In the genomic region with DNA sequence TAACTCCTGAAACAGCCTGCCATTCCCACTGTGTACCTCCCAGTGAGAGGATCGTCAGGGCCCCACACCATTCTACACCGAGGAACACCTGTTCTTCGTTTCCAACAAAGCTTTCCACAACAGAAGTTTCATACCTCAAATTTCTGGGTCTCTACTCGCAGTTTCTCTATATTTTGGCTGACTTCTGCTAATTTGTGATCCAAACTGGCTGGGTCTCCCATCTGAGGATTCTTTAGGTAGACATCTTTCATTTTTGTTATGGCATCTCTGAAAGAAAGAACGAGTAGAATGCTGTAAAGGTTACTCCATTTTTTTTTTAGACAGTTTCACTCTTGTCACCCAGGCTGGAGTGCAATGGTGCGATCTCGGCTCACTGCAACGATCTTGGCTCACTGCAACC, we compare ENCODE assay signal across 17 cellular contexts.
A peak's percentile ranks its signal among the peaks of the same experiment; 100 is the strongest.
DNase-seq lines count a peak whose midpoint lies in the region; ATAC-seq, FAIRE-seq and TF ChIP-seq lines count a peak whose summit lies in the region.
"Had no signal": no experiment of that assay in that cellular context is flagged by ENCODE, and none has a peak within 500 bp of the region (broad histone marks: within the 10 kb centered on the region; RNA-seq: fewer than 3 reads in every experiment).

No MANE protein-coding gene starts in this region.

- H3K4me1 ChIP-seq in A673 (ENCODE audit: insufficient read depth, low read length, poor library complexity, severe bottlenecking), result peaks cover 8% of the 10 kb centered on the region

- no peaks in the 10 kb centered on the region for H3K9me3 Mint-ChIP-seq in CD4-positive, alpha-beta T cell
- H3K9me3 Mint-ChIP-seq in activated B cell treated with CpG ODN at 0.5 μM for 24 hours (no peaks in the 10 kb centered on the region), immature natural killer cell (no peaks in the 10 kb centered on the region)

- H3K27ac ChIP-seq in A673 (ENCODE audit: low read depth, low read length, poor library complexity, severe bottlenecking), result peak overlapping the region; percentile 49
- H3K27ac ChIP-seq in CD4-positive, alpha-beta T cell (ENCODE audit: low read depth, low read length), result peak overlapping the region; percentile 41
- H3K27ac ChIP-seq: thyroid gland had no signal

- peaks cover 90% of the 10 kb centered on the region for H3K36me3 ChIP-seq in A673 (ENCODE audit: insufficient read depth, low read length, poor library complexity, severe bottlenecking)

- no peak for FAIRE-seq in RCC 7860 (lab: Jason Lieb, UNC)

- peak overlapping the region; percentile 84 for H3K27ac Mint-ChIP-seq in CD4-positive, alpha-beta T cell
- H3K27ac Mint-ChIP-seq in activated B cell treated with CpG ODN at 0.5 μM for 24 hours (peak overlapping the region; percentile 22), immature natural killer cell (peak overlapping the region in 4 of 6 donors; percentile 49 to 64 (median 62))

- CTCF ChIA-PET in A673 (lab: Charles Lee), result no interaction called here
- CTCF ChIA-PET in CD4-positive, alpha-beta T cell (lab: Charles Lee), result interaction anchor here (0.6 to 7.5 kb wide), 2 partner anchors 9 to 17 kb away, joined by 4 to 19 read pairs; no protein-coding TSS in a partner anchor
- CTCF ChIA-PET in activated B cell treated with CpG ODN at 0.5 μM for 24 hours (lab: Charles Lee), result no interaction called here

- intact Hi-C loops in A673 (cut with micrococcal nuclease; ENCODE audit: unreplicated experiment), result loop anchor here (5.0 kb wide), 1 partner anchor 65 kb away; no protein-coding TSS in a partner anchor
- intact Hi-C loops in CD4-positive, alpha-beta T cell (cut with DNase I, micrococcal nuclease), result no loop called here
- intact Hi-C loops in activated B cell treated with CpG ODN at 0.5 μM for 24 hours (cut with micrococcal nuclease), result loop anchor here (5.0 kb wide), 1 partner anchor 335 kb away; no protein-coding TSS in a partner anchor

- no peak for ATAC-seq in CD4-positive, alpha-beta T cell (ENCODE audit: poor library complexity)
- ATAC-seq in activated B cell treated with CpG ODN at 0.5 μM for 24 hours (ENCODE audit: low read depth) (no peak), HG02588 (IDR thresholded peaks at IDR 0.05; ENCODE audit: unreplicated experiment) (no peak)
- ATAC-seq: mucosa of descending colon had no signal

- no peak for TF ChIP-seq CTCF in A673 (conservative IDR thresholded peaks at IDR 0.05; ENCODE audit: low read depth, low read length)
- TF ChIP-seq CTCF in CD4-positive, alpha-beta T cell (IDR thresholded peaks at IDR 0.05), result no peak
- TF ChIP-seq CTCF in activated B cell treated with CpG ODN at 0.5 μM for 24 hours (IDR thresholded peaks at IDR 0.05), result no peak

- no peaks in the 10 kb centered on the region for H3K9me3 ChIP-seq in A673 (ENCODE audit: low read depth, low read length, poor library complexity, severe bottlenecking)
- H3K9me3 ChIP-seq in CD4-positive, alpha-beta T cell (ENCODE audit: control insufficient read depth, low read length), result no peaks in the 10 kb centered on the region
- H3K9me3 ChIP-seq: mucosa of descending colon, thyroid gland had no signal

- no peak overlapping the region for H3K4me3 Mint-ChIP-seq in CD4-positive, alpha-beta T cell
- H3K4me3 Mint-ChIP-seq in activated B cell treated with CpG ODN at 0.5 μM for 24 hours, result no peak overlapping the region
- no peak overlapping the region for H3K4me3 Mint-ChIP-seq in immature natural killer cell

- no TSS peak for BruUV-seq in A673 (replicated peaks; lab: Mats Ljungman, UMichigan)

- H3K4me3 ChIP-seq in A673 (ENCODE audit: low read depth, low read length, poor library complexity, severe bottlenecking), result no peak overlapping the region
- H3K4me3 ChIP-seq: mucosa of descending colon, thyroid gland had no signal

- no peaks in the 10 kb centered on the region for H3K27me3 ChIP-seq in A673 (replicated peaks; ENCODE audit: insufficient read depth, low read depth, low read length, poor library complexity)
- H3K27me3 ChIP-seq in CD4-positive, alpha-beta T cell (ENCODE audit: control insufficient read depth, insufficient read depth, low read length), result no peaks in the 10 kb centered on the region
- H3K27me3 ChIP-seq: thyroid gland had no signal

- DNase-seq in A673 (ENCODE audit: low spot score) (no peak), activated B cell treated with CpG ODN at 0.5 μM for 24 hours (no peak), immature natural killer cell (no peak), HPDE6-E6E7 (ENCODE audit: extremely low spot score) (no peak), RCC 7860 (ENCODE audit: low spot score) (no peak)
- DNase-seq in CD4-positive, alpha-beta T cell, result no peak
- DNase-seq: aorta; Calu3; cerebellar nuclear complex; effector CD8-positive, alpha-beta T cell; mucosa of descending colon; NCI-H2171; NCI-H526; Right ventricle myocardium superior; stimulated activated CD4-positive, alpha-beta T cell treated with anti-CD3 and anti-CD28 coated beads, Interleukin-12 subunit alpha, Interleukin-12 subunit beta, amount 100 ng/mL, for 4 hours; thyroid gland had no signal

- no peaks in the 10 kb centered on the region for H3K27me3 Mint-ChIP-seq in CD4-positive, alpha-beta T cell
- no peaks in the 10 kb centered on the region for H3K27me3 Mint-ChIP-seq in activated B cell treated with CpG ODN at 0.5 μM for 24 hours
- peaks cover 1 to 11% (median 8%) of the 10 kb centered on the region in 3 donors for H3K27me3 Mint-ChIP-seq in immature natural killer cell (ENCODE audit: low read depth in 3 of 3)

- H3K36me3 Mint-ChIP-seq in CD4-positive, alpha-beta T cell (ENCODE audit: low read depth), result peaks cover 99% of the 10 kb centered on the region
- H3K36me3 Mint-ChIP-seq in activated B cell treated with CpG ODN at 0.5 μM for 24 hours (ENCODE audit: low read depth), result peaks cover 92% of the 10 kb centered on the region
- peaks cover 30 to 61% (median 32%) of the 10 kb centered on the region in 3 donors for H3K36me3 Mint-ChIP-seq in immature natural killer cell

- H3K4me1 Mint-ChIP-seq in CD4-positive, alpha-beta T cell (ENCODE audit: low read depth), result peaks cover 50% of the 10 kb centered on the region
- H3K4me1 Mint-ChIP-seq in activated B cell treated with CpG ODN at 0.5 μM for 24 hours (peaks cover 52% of the 10 kb centered on the region), immature natural killer cell (peaks cover 4 to 19% of the 10 kb centered on the region in 2 donors)

- POLR2A ChIA-PET in A673 (lab: Charles Lee; ENCODE audit: low non-redundant PET) (no interaction called here), activated B cell treated with CpG ODN at 0.5 μM for 24 hours (lab: Charles Lee) (interaction anchor here (0.7 to 2.1 kb wide), 3 partner anchors 9 to 140 kb away, joined by 4 read pairs; a partner anchor contains a TSS)
- POLR2A ChIA-PET in CD4-positive, alpha-beta T cell (lab: Charles Lee), result interaction anchor here (7.7 kb wide), 1 partner anchor 14 kb away, joined by 64 read pairs; no protein-coding TSS in a partner anchor

Comparison
In these comparisons a context has a peak if more than half of its experiments do, and no peak if none do; other contexts are left out.
1. H3K27ac Mint-ChIP-seq: peak in every context shown above with its lines; median percentile 84 in CD4-positive, alpha-beta T cell; 62 in immature natural killer cell; 22 in activated B cell treated with CpG ODN at 0.5 μM for 24 hours.
2. intact Hi-C loops: an anchor here in A673 (5.0 kb wide) and activated B cell treated with CpG ODN at 0.5 μM for 24 hours (5.0 kb wide); none called in CD4-positive, alpha-beta T cell.